Comparison of ENCODE assay signal across 16 cellular contexts in genomic region chr3:71862374-71863145, GRCh38.
A peak's percentile ranks its signal among the peaks of the same experiment; 100 is the strongest.
DNase-seq lines count a peak whose midpoint lies in the region; ATAC-seq and TF ChIP-seq lines count a peak whose summit lies in the region.
"Had no signal": no experiment of that assay in that cellular context is flagged by ENCODE, and none has a peak within 500 bp of the region (broad histone marks: within the 10 kb centered on the region; RNA-seq: fewer than 3 reads in every experiment).

No MANE protein-coding gene starts in this region.

- intact Hi-C loops in Right ventricle myocardium superior (cut with DNase I), result no loop called here
- intact Hi-C loops in left cardiac atrium (cut with DNase I), result no loop called here

- H3K27ac ChIP-seq in suprapubic skin, result peak overlapping the region; percentile 4
- H3K27ac ChIP-seq: PC-9, SK-N-MC had no signal

- DNase-seq in Right ventricle myocardium superior (no peak), left cardiac atrium (no peak), HS-5 (ENCODE audit: low read depth) (peak; percentile 34), fibroblast of peridontal ligament (ENCODE audit: extremely low read depth) (peak; percentile 72), suprapubic skin (ENCODE audit: low spot score in 2 of 2) (no peak)
- DNase-seq in activated naive CD4-positive, alpha-beta T cell treated with anti-CD3 and anti-CD28 coated beads, Interleukin-2, amount 50 U/mL, for 16 hours, result no peak
- DNase-seq: CD4-positive, CD25-positive, alpha-beta regulatory T cell; DMS53; KBM-7; NCI-H1436; NCI-H2029; NCI-H748 treated with DMSO at 0.1 percent for 48 hours; PC-9 had no signal

- peaks cover 10% of the 10 kb centered on the region for H3K4me1 ChIP-seq in suprapubic skin

- no peaks in the 10 kb centered on the region for H3K27me3 ChIP-seq in suprapubic skin

- WGBS in suprapubic skin, result 44% methylated on average over 2 of the region's 2 CpGs

- H3K36me3 ChIP-seq in suprapubic skin, result no peaks in the 10 kb centered on the region

- TF ChIP-seq POLR2A in suprapubic skin (IDR thresholded peaks at IDR 0.05), result no peak

- H3K4me3 ChIP-seq in suprapubic skin, result no peak overlapping the region
- H3K4me3 ChIP-seq: PC-9, SK-N-MC had no signal

- no peaks in the 10 kb centered on the region for H3K9me3 ChIP-seq in suprapubic skin

- TF ChIP-seq CTCF in suprapubic skin (IDR thresholded peaks at IDR 0.05), result no peak

- ATAC-seq in Right ventricle myocardium superior (ENCODE audit: poor library complexity), result peak; percentile 52
- no peak for ATAC-seq in left cardiac atrium
- no peak for ATAC-seq in GM18867 (IDR thresholded peaks at IDR 0.05; ENCODE audit: unreplicated experiment)
- ATAC-seq in GM21528 (IDR thresholded peaks at IDR 0.05; ENCODE audit: low FRiP score, unreplicated experiment), result no peak

- no peak for TF ChIP-seq EP300 in suprapubic skin (IDR thresholded peaks at IDR 0.05)

Comparison
In these comparisons a context has a peak if more than half of its experiments do, and no peak if none do; other contexts are left out.
1. DNase-seq: peak in HS-5 (single experiment) and fibroblast of peridontal ligament (single experiment); none in Right ventricle myocardium superior (single experiment), left cardiac atrium (single experiment), suprapubic skin (0 of 2) and activated naive CD4-positive, alpha-beta T cell treated with anti-CD3 and anti-CD28 coated beads, Interleukin-2, amount 50 U/mL, for 16 hours (single experiment).